31 cellular contexts compared by ENCODE assay signal in the genomic region with DNA sequence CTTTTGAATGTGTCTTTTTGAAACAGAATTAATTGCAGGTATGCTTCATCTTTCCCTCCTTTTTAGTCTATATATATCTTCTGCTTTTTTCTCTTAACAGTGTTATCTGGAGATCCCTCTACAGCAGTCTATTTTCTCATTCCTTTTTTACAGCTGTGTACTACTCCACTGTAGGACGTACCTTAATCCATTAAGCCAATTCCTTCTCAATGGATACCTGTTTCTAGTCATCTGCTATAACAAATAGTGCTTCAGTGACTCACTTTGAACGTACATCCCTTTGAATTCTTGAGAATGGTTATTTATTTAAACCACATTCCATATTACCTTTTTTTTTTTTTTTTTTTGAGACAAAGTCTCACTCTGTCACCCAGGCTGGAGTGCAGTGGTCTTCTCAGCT.
"Had no signal": no experiment of that assay in that cellular context is flagged by ENCODE, and none has a peak within 500 bp of the region (broad histone marks: within the 10 kb centered on the region; RNA-seq: fewer than 3 reads in every experiment).

No MANE protein-coding gene starts in this region.

- DNase-seq: activated B cell treated with CpG ODN at 0.5 μM for 24 hours; activated CD4-positive, alpha-beta T cell treated with anti-CD3 and anti-CD28 coated beads for 1 hour; activated CD4-positive, alpha-beta T cell treated with anti-CD3 and anti-CD28 coated beads for 4 hours; activated CD4-positive, alpha-beta T cell treated with anti-CD3 and anti-CD28 coated beads, Interleukin-2, amount 10 ng/mL, durations not matched to agents 7 days and 5 days; activated CD4-positive, alpha-beta T cell treated with anti-CD3 and anti-CD28 coated beads, Interleukin-2, amount 50 U/mL, for 48 hours; activated CD8-positive, alpha-beta memory T cell treated with anti-CD3 and anti-CD28 coated beads for 24 hours; activated CD8-positive, alpha-beta T cell treated with anti-CD3 and anti-CD28 coated beads for 36 hours; activated effector memory CD4-positive, alpha-beta T cell treated with Interleukin-2 at 50 U/mL for 16 hours; activated gamma-delta T cell treated with Interleukin-2 at 50 U/mL for 16 hours; activated naive CD4-positive, alpha-beta T cell treated with anti-CD3 and anti-CD28 coated beads, Interleukin-2, amount 50 U/mL, for 16 hours; activated naive CD8-positive, alpha-beta T cell treated with anti-CD3 and anti-CD28 coated beads for 36 hours; activated naive CD8-positive, alpha-beta T cell treated with anti-CD3 and anti-CD28 coated beads, Interleukin-2, amount 50 U/mL, for 24 hours; activated T-cell treated with anti-CD3 and anti-CD28 coated beads, Interleukin-2, amount 50 U/mL, for 4 hours; adrenal gland; amygdala; aorta; body of pancreas; caudate nucleus; cerebellar nuclear complex; colonic mucosa; effector CD8-positive, alpha-beta T cell; endodermal cell; foreskin fibroblast; glutamatergic neuron; heart left ventricle; T1000; WERI-Rb-1 had no signal

- FAIRE-seq: frontal cortex had no signal

- H3K4me3 Mint-ChIP-seq: activated B cell treated with CpG ODN at 0.5 μM for 24 hours; activated CD4-positive, alpha-beta T cell treated with anti-CD3 and anti-CD28 coated beads, Interleukin-2, amount 10 ng/mL, durations not matched to agents 7 days and 5 days; activated CD8-positive, alpha-beta T cell treated with anti-CD3 and anti-CD28 coated beads for 36 hours; activated naive CD8-positive, alpha-beta T cell treated with anti-CD3 and anti-CD28 coated beads for 36 hours; activated naive CD8-positive, alpha-beta T cell treated with anti-CD3 and anti-CD28 coated beads, Interleukin-2, amount 50 U/mL, for 24 hours; activated T-cell treated with anti-CD3 and anti-CD28 coated beads, Interleukin-2, amount 50 U/mL, for 4 hours; activated T-helper 17 cell treated with anti-CD3 and anti-CD28 coated beads, Interleukin-2, amount 50 U/mL, for 72 hours; endodermal cell; T-helper 2 cell treated with Interferon-gamma antibody and Interleukin-4, amounts not matched to agents 5 μg/mL and 100 μg/mL, for 36 hours had no signal

- H3K27me3 ChIP-seq: adrenal gland, body of pancreas, colonic mucosa, heart left ventricle had no signal

- H3K27ac Mint-ChIP-seq: activated B cell treated with CpG ODN at 0.5 μM for 24 hours; activated CD4-positive, alpha-beta T cell treated with anti-CD3 and anti-CD28 coated beads, Interleukin-2, amount 10 ng/mL, durations not matched to agents 7 days and 5 days; activated CD8-positive, alpha-beta T cell treated with anti-CD3 and anti-CD28 coated beads for 36 hours; activated naive CD8-positive, alpha-beta T cell treated with anti-CD3 and anti-CD28 coated beads for 36 hours; activated naive CD8-positive, alpha-beta T cell treated with anti-CD3 and anti-CD28 coated beads, Interleukin-2, amount 50 U/mL, for 24 hours; activated T-helper 17 cell treated with anti-CD3 and anti-CD28 coated beads, Interleukin-2, amount 50 U/mL, for 72 hours; endodermal cell; T-helper 2 cell treated with Interferon-gamma antibody and Interleukin-4, amounts not matched to agents 5 μg/mL and 100 μg/mL, for 36 hours had no signal

- ATAC-seq: activated CD8-positive, alpha-beta T cell treated with anti-CD3 and anti-CD28 coated beads for 36 hours; activated naive CD8-positive, alpha-beta T cell treated with anti-CD3 and anti-CD28 coated beads, Interleukin-2, amount 50 U/mL, for 24 hours; activated T-cell treated with anti-CD3 and anti-CD28 coated beads, Interleukin-2, amount 50 U/mL, for 4 hours; activated T-helper 17 cell treated with anti-CD3 and anti-CD28 coated beads, Interleukin-2, amount 50 U/mL, for 72 hours; body of pancreas; esophagus mucosa; heart left ventricle had no signal

- H3K9me3 ChIP-seq: adrenal gland, body of pancreas, colonic mucosa, heart left ventricle had no signal

- H3K4me1 ChIP-seq: adrenal gland, body of pancreas, colonic mucosa had no signal

- H3K27ac ChIP-seq: adrenal gland, body of pancreas, colonic mucosa, heart left ventricle, WERI-Rb-1 had no signal

- H3K9me3 Mint-ChIP-seq: activated B cell treated with CpG ODN at 0.5 μM for 24 hours; activated CD4-positive, alpha-beta T cell treated with anti-CD3 and anti-CD28 coated beads, Interleukin-2, amount 10 ng/mL, durations not matched to agents 7 days and 5 days; activated naive CD8-positive, alpha-beta T cell treated with anti-CD3 and anti-CD28 coated beads, Interleukin-2, amount 50 U/mL, for 24 hours; activated T-cell treated with anti-CD3 and anti-CD28 coated beads, Interleukin-2, amount 50 U/mL, for 4 hours; activated T-helper 17 cell treated with anti-CD3 and anti-CD28 coated beads, Interleukin-2, amount 50 U/mL, for 72 hours; endodermal cell; T-helper 2 cell treated with Interferon-gamma antibody and Interleukin-4, amounts not matched to agents 5 μg/mL and 100 μg/mL, for 36 hours had no signal

- H3K36me3 ChIP-seq: adrenal gland, colonic mucosa, heart left ventricle, WERI-Rb-1 had no signal

- H3K4me3 ChIP-seq: adrenal gland, body of pancreas, colonic mucosa, heart left ventricle had no signal

- H3K27me3 Mint-ChIP-seq: activated B cell treated with CpG ODN at 0.5 μM for 24 hours; activated CD4-positive, alpha-beta T cell treated with anti-CD3 and anti-CD28 coated beads, Interleukin-2, amount 10 ng/mL, durations not matched to agents 7 days and 5 days; activated CD8-positive, alpha-beta T cell treated with anti-CD3 and anti-CD28 coated beads for 36 hours; activated naive CD8-positive, alpha-beta T cell treated with anti-CD3 and anti-CD28 coated beads for 36 hours; activated naive CD8-positive, alpha-beta T cell treated with anti-CD3 and anti-CD28 coated beads, Interleukin-2, amount 50 U/mL, for 24 hours; activated T-helper 17 cell treated with anti-CD3 and anti-CD28 coated beads, Interleukin-2, amount 50 U/mL, for 72 hours had no signal
